Comparison of ENCODE assay signal across 12 cellular contexts in genomic region chr20:36167826-36168634, GRCh38. TPM values are rescaled to one million over a fixed set of nuclear protein-coding genes. Genes with fewer than 3 reads are reported as not detected.
DNase-seq lines count a peak whose midpoint lies in the region; ATAC-seq and TF ChIP-seq lines count a peak whose summit lies in the region.
"Had no signal": no experiment of that assay in that cellular context is flagged by ENCODE, and none has a peak within 500 bp of the region (broad histone marks: within the 10 kb centered on the region; RNA-seq: fewer than 3 reads in every experiment).

No MANE protein-coding gene starts in this region.

- H3K4me2 ChIP-seq in mesenchymal stem cell (ENCODE audit: low read length, poor library complexity, severe bottlenecking) = no peak overlapping the region

- ATAC-seq in HG02759 (IDR thresholded peaks at IDR 0.05; ENCODE audit: unreplicated experiment) (no peak), GM19023 (IDR thresholded peaks at IDR 0.05; ENCODE audit: unreplicated experiment) (no peak)
- ATAC-seq: WTC11 had no signal

- peak overlapping the region in 1 of 2 experiments; percentile 74 for H3K14ac ChIP-seq in mesenchymal stem cell (ENCODE audit: low read length in 2 of 2)

- H3K4me1 ChIP-seq in mesenchymal stem cell (ENCODE audit: control insufficient read depth, insufficient read depth, low read depth, low read length) = peaks cover 6% of the 10 kb centered on the region
- H3K4me1 ChIP-seq: ascending aorta had no signal

- peak; percentile 75 for DNase-seq in H4 (ENCODE audit: low spot score)
- peak; percentile 43 for DNase-seq in NCI-H2227 (lab: John Stamatoyannopoulos, UW; ENCODE audit: unreplicated experiment)
- DNase-seq in choroid plexus epithelial cell (ENCODE audit: low read depth) = peak; percentile 59
- DNase-seq in mesenchymal stem cell = peak; percentile 72
- DNase-seq in SIG-M5 treated with dmso at 0.1 percent for 504 hours (lab: John Stamatoyannopoulos, UW; ENCODE audit: unreplicated experiment) = no peak
- no peak for DNase-seq in effector CD8-positive, alpha-beta T cell (lab: John Stamatoyannopoulos, UW)
- DNase-seq: DMS 273 treated with DMSO at 0.1 percent for 48 hours, NCI-H526 treated with DMSO at 0.1 percent for 48 hours had no signal

- peak overlapping the region; percentile 18 for H4K91ac ChIP-seq in mesenchymal stem cell (ENCODE audit: low read length)

- no peak overlapping the region for H2BK15ac ChIP-seq in mesenchymal stem cell (ENCODE audit: low read depth, poor library complexity, severe bottlenecking)

- TF ChIP-seq CTCF in choroid plexus epithelial cell (conservative IDR thresholded peaks at IDR 0.05; ENCODE audit: low read depth, low read length) = no peak

- H3K79me1 ChIP-seq in mesenchymal stem cell (replicated peaks; ENCODE audit: low read length, poor library complexity, severe bottlenecking) = peaks cover 10% of the 10 kb centered on the region

- H3K27me3 ChIP-seq in mesenchymal stem cell (ENCODE audit: control insufficient read depth in 1 of 2, insufficient read depth in 1 of 2, low read length in 2 of 2) = no peaks in the 10 kb centered on the region
- H3K27me3 ChIP-seq: ascending aorta had no signal

- no peak overlapping the region for H3K23ac ChIP-seq in mesenchymal stem cell (ENCODE audit: low read length in 2 of 2)

- no peak overlapping the region for H3K9ac ChIP-seq in mesenchymal stem cell (ENCODE audit: low read length)

- H3K18ac ChIP-seq in mesenchymal stem cell (ENCODE audit: low read depth in 1 of 2, low read length in 2 of 2) = peak overlapping the region in 1 of 2 experiments; percentile 59

- no peak overlapping the region for H3K27ac ChIP-seq in mesenchymal stem cell (ENCODE audit: low read length, poor library complexity, severe bottlenecking)
- H3K27ac ChIP-seq: ascending aorta had no signal

- no peak overlapping the region for H2BK120ac ChIP-seq in mesenchymal stem cell (ENCODE audit: low read depth, low read length)

- WGBS in mesenchymal stem cell = 76% methylated on average over 7 of the region's 8 CpGs

- peak overlapping the region; percentile 66 for H4K8ac ChIP-seq in mesenchymal stem cell (ENCODE audit: low read length)

- no peaks in the 10 kb centered on the region for H3K36me3 ChIP-seq in mesenchymal stem cell (ENCODE audit: control insufficient read depth in 1 of 2, insufficient read depth in 2 of 2, low read depth in 1 of 2, low read length in 2 of 2)
- H3K36me3 ChIP-seq: ascending aorta had no signal

- H3K4me3 ChIP-seq in choroid plexus epithelial cell (ENCODE audit: low read depth, low read length) (no peak overlapping the region), mesenchymal stem cell (ENCODE audit: insufficient read depth in 1 of 2, low read depth in 1 of 2, low read length in 2 of 2) (no peak overlapping the region)
- H3K4me3 ChIP-seq: ascending aorta had no signal

- H2AFZ ChIP-seq in mesenchymal stem cell (ENCODE audit: low read depth, low read length) = no peak overlapping the region

- no peak overlapping the region for H3K4ac ChIP-seq in mesenchymal stem cell (ENCODE audit: low read depth in 1 of 2, low read length in 2 of 2)

- H2AK5ac ChIP-seq in mesenchymal stem cell (ENCODE audit: low read length, severe bottlenecking) = no peak overlapping the region

- H2BK5ac ChIP-seq in mesenchymal stem cell (ENCODE audit: low read depth, low read length, poor library complexity, severe bottlenecking) = no peak overlapping the region

- no peaks in the 10 kb centered on the region for H3K9me3 ChIP-seq in mesenchymal stem cell (ENCODE audit: control insufficient read depth, low read length)
- H3K9me3 ChIP-seq: ascending aorta had no signal

- H2BK12ac ChIP-seq in mesenchymal stem cell (ENCODE audit: low read length in 2 of 2) = no peak overlapping the region

RNA-seq across cellular contexts. Expression of gene EPB41L1, which starts 13.5 kb away (rescaled TPM):
- 12.4 and 25.3 TPM in 2 replicates for total RNA-seq in H4 (2014; rRNA removed; shearing (Covaris generic))
- 32.1 TPM for polyA plus RNA-seq in mesenchymal stem cell (2013, experiment 1 of 2)
- polyA plus RNA-seq in mesenchymal stem cell (2013, experiment 2 of 2) = 33.0 TPM

Comparison
In these comparisons a context has a peak if more than half of its experiments do, and no peak if none do; other contexts are left out.
1. DNase-seq: peak in H4 (single experiment), NCI-H2227 (single experiment), choroid plexus epithelial cell (single experiment) and mesenchymal stem cell (single experiment); none in SIG-M5 treated with dmso at 0.1 percent for 504 hours (single experiment) and effector CD8-positive, alpha-beta T cell (single experiment).